In genomic region chr3:128698211-128699011, GRCh38 we compare ENCODE assay signal across 1 cellular context.
A peak's percentile ranks its signal among the peaks of the same experiment; 100 is the strongest.
TF ChIP-seq lines count a peak whose summit lies in the region.

No MANE protein-coding gene starts in this region.

TF ChIP-seq in H1, 55 proteins besides CTCF, POLR2A, EP300 and RAD21 (continued from another document):
- TF ChIP-seq BCL11A (IDR thresholded peaks at IDR 0.05; ENCODE audit: low read depth in 2 of 2, low read length in 2 of 2) (no peak), FOSL1 (IDR thresholded peaks at IDR 0.05; ENCODE audit: insufficient read depth, low read depth, low read length) (no peak), GABPA (IDR thresholded peaks at IDR 0.05; ENCODE audit: borderline replicate concordance, insufficient read depth, low read length) (peak; percentile 68; the same call in 1 of the 2 replicates), ATF3 (IDR thresholded peaks at IDR 0.05; ENCODE audit: insufficient read depth, low read depth, low read length) (no peak), ASH2L (IDR thresholded peaks at IDR 0.05; ENCODE audit: low read length) (peak; percentile 41), CEBPB (IDR thresholded peaks at IDR 0.05; ENCODE audit: low read depth, low read length) (no peak), CREB1 (IDR thresholded peaks at IDR 0.05) (no peak), KDM4A (IDR thresholded peaks at IDR 0.05; ENCODE audit: low read depth, low read length, severe bottlenecking) (peak; percentile 29), RFX5 (IDR thresholded peaks at IDR 0.05; ENCODE audit: borderline replicate concordance, low read depth, low read length) (no peak), SIN3A (conservative IDR thresholded peaks at IDR 0.05 in 1 of 2, IDR thresholded peaks at IDR 0.05 in 1 of 2; ENCODE audit: low read depth in 1 of 2, low read length in 2 of 2) (peak in 1 of 2 experiments; percentile 32; a peak in 1 of 4 replicates), USF2 (IDR thresholded peaks at IDR 0.05; ENCODE audit: low read length) (no peak), CTBP2 (IDR thresholded peaks at IDR 0.05; ENCODE audit: borderline replicate concordance, insufficient read depth, insufficient read length, low read length) (no peak), CHD2 (IDR thresholded peaks at IDR 0.05; ENCODE audit: low read length) (no peak), SAP30 (IDR thresholded peaks at IDR 0.05; ENCODE audit: insufficient read depth, insufficient replicate concordance, low read length) (no peak), JUN (IDR thresholded peaks at IDR 0.05; ENCODE audit: low read depth, low read length) (no peak), CBX8 (IDR thresholded peaks at IDR 0.05; ENCODE audit: borderline replicate concordance, low read depth, low read length) (no peak), EZH2 (IDR thresholded peaks at IDR 0.05; ENCODE audit: low read depth, low read length, severe bottlenecking) (no peak), PHF8 (conservative IDR thresholded peaks at IDR 0.05; ENCODE audit: low read depth, low read length) (peak; percentile 52; the same call in 1 of the 2 replicates), RNF2 (IDR thresholded peaks at IDR 0.05; ENCODE audit: borderline replicate concordance, low read depth, low read length, missing control alignments, poor library complexity, severe bottlenecking) (no peak), YY1 (IDR thresholded peaks at IDR 0.05; ENCODE audit: low read depth, low read length) (0 out of 2 replicates have a peak, but pooled peaks have one; percentile 17), KDM5A (IDR thresholded peaks at IDR 0.05; ENCODE audit: low read length) (no peak), ZNF274 (IDR thresholded peaks at IDR 0.05; ENCODE audit: borderline replicate concordance, extremely low read depth, low read length) (no peak), CHD1 (IDR thresholded peaks at IDR 0.05; ENCODE audit: low read depth, low read length) (no peak), RXRA (IDR thresholded peaks at IDR 0.05; ENCODE audit: insufficient read depth, low read depth, low read length) (no peak), NANOG (IDR thresholded peaks at IDR 0.05; ENCODE audit: insufficient read depth, low read depth, low read length, poor library complexity, severe bottlenecking) (no peak), SP1 (IDR thresholded peaks at IDR 0.05; ENCODE audit: low read depth, low read length) (no peak), MAX (IDR thresholded peaks at IDR 0.05) (no peak), TAF1 (IDR thresholded peaks at IDR 0.05; ENCODE audit: low read depth, low read length) (0 out of 2 replicates have a peak, but pooled peaks have one; percentile 20), SUZ12 (IDR thresholded peaks at IDR 0.05; ENCODE audit: low read length) (no peak), JUND (IDR thresholded peaks at IDR 0.05; ENCODE audit: low read length) (no peak), POLR2AphosphoS5 (IDR thresholded peaks at IDR 0.05; ENCODE audit: low read depth, low read length) (no peak), CBX5 (IDR thresholded peaks at IDR 0.05; ENCODE audit: low read depth, low read length) (no peak), EGR1 (IDR thresholded peaks at IDR 0.05; ENCODE audit: borderline replicate concordance, low read depth, low read length) (no peak), RBBP5 (IDR thresholded peaks at IDR 0.05; ENCODE audit: borderline replicate concordance, low read depth, low read length) (peak; percentile 74)
